Comparison of ENCODE assay signal across 24 cellular contexts in the genomic region with DNA sequence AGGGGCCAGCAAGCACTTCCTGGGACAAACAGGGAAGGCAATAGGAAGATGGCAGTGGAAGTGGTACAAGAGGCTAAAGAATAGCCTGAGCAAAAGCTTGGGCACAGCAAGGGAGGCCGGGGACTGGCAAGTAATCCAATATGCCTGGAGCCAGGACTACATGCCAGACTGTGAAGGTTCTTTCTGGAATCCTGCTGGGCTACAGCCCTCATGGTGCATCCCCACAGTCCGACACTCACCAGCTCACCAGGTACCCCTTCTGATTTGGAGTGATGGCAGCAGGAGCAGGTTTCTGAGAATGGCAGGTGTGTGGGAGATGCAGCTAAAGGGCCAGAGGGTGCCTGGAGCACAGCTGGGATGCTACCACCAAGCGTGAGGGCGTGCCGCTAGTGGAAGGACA.
"Had no signal": no experiment of that assay in that cellular context is flagged by ENCODE, and none has a peak within 500 bp of the region (broad histone marks: within the 10 kb centered on the region; RNA-seq: fewer than 3 reads in every experiment).

No MANE protein-coding gene starts in this region.

- H3K4me1 ChIP-seq: left ventricle myocardium inferior, pancreas, prostate gland, tibial nerve, vagina had no signal

- DNase-seq: islet precursor cell; left ventricle myocardium inferior; midbrain; mucosa of descending colon; naive thymus-derived CD4-positive, alpha-beta T cell; pancreas; posterior cingulate gyrus; retina; right cardiac atrium; stimulated activated CD4-positive, alpha-beta T cell treated with anti-CD3 and anti-CD28 coated beads, Interleukin-12 subunit alpha, Interleukin-12 subunit beta, amount 100 ng/mL, for 4 hours; stimulated activated CD4-positive, alpha-beta T cell treated with anti-CD3 and anti-CD28 coated beads, Interleukin-15, amount 100 ng/mL, for 24 hours; stimulated activated CD4-positive, alpha-beta T cell treated with anti-CD3 and anti-CD28 coated beads, Interleukin-2, amount 100 ng/mL, for 24 hours; stimulated activated CD4-positive, alpha-beta T cell treated with anti-CD3 and anti-CD28 coated beads, Interleukin-4, amount 100 ng/mL, for 1 hour; stimulated activated naive CD4-positive, alpha-beta T cell had no signal

- H3K27ac ChIP-seq: hepatocyte, left ventricle myocardium inferior, pancreas, prostate gland, skin epidermis, suprapubic skin, tibial nerve, vagina had no signal

- H3K36me3 ChIP-seq: left ventricle myocardium inferior, pancreas, prostate gland, tibial nerve, vagina had no signal

- H3K4me3 ChIP-seq: hepatocyte, left ventricle myocardium inferior, lung, mucosa of descending colon, pancreas, prostate gland, skin epidermis, suprapubic skin, tibial nerve, vagina had no signal

- H2AFZ ChIP-seq: hepatocyte had no signal

- H3K27ac Mint-ChIP-seq: naive thymus-derived CD4-positive, alpha-beta T cell; natural killer cell treated with Interleukin-12 subunit alpha and Interleukin-12 subunit beta and Interleukin-15 and Interleukin-18, amount 100 ng/mL, for 72 hours; stimulated activated naive CD8-positive, alpha-beta T cell treated with anti-CD3 and anti-CD28 coated beads, Interleukin-15, Interleukin-2, amounts not matched to agents 100 ng/mL and 50 ng/mL, for 24 hours; type B pancreatic cell had no signal

- H3K36me3 Mint-ChIP-seq: natural killer cell treated with Interleukin-12 subunit alpha and Interleukin-12 subunit beta and Interleukin-15 and Interleukin-18, amount 100 ng/mL, for 72 hours had no signal

- H3K9me3 Mint-ChIP-seq: natural killer cell treated with Interleukin-12 subunit alpha and Interleukin-12 subunit beta and Interleukin-15 and Interleukin-18, amount 100 ng/mL, for 72 hours; stimulated activated naive CD8-positive, alpha-beta T cell treated with anti-CD3 and anti-CD28 coated beads, Interleukin-15, Interleukin-2, amounts not matched to agents 100 ng/mL and 50 ng/mL, for 24 hours; type B pancreatic cell had no signal

- H3K4me1 Mint-ChIP-seq: naive thymus-derived CD4-positive, alpha-beta T cell had no signal

- H3K9me3 ChIP-seq: left ventricle myocardium inferior, mucosa of descending colon, pancreas, prostate gland, suprapubic skin, tibial nerve, vagina had no signal

- H3K4me2 ChIP-seq: hepatocyte had no signal

- H3K4me3 Mint-ChIP-seq: naive thymus-derived CD4-positive, alpha-beta T cell; natural killer cell treated with Interleukin-12 subunit alpha and Interleukin-12 subunit beta and Interleukin-15 and Interleukin-18, amount 100 ng/mL, for 72 hours; stimulated activated naive CD8-positive, alpha-beta T cell treated with anti-CD3 and anti-CD28 coated beads, Interleukin-15, Interleukin-2, amounts not matched to agents 100 ng/mL and 50 ng/mL, for 24 hours; type B pancreatic cell had no signal

- H3K27me3 Mint-ChIP-seq: naive thymus-derived CD4-positive, alpha-beta T cell; natural killer cell treated with Interleukin-12 subunit alpha and Interleukin-12 subunit beta and Interleukin-15 and Interleukin-18, amount 100 ng/mL, for 72 hours; stimulated activated naive CD8-positive, alpha-beta T cell treated with anti-CD3 and anti-CD28 coated beads, Interleukin-15, Interleukin-2, amounts not matched to agents 100 ng/mL and 50 ng/mL, for 24 hours; type B pancreatic cell had no signal

- H3K79me2 ChIP-seq: hepatocyte had no signal
